In the genomic region with DNA sequence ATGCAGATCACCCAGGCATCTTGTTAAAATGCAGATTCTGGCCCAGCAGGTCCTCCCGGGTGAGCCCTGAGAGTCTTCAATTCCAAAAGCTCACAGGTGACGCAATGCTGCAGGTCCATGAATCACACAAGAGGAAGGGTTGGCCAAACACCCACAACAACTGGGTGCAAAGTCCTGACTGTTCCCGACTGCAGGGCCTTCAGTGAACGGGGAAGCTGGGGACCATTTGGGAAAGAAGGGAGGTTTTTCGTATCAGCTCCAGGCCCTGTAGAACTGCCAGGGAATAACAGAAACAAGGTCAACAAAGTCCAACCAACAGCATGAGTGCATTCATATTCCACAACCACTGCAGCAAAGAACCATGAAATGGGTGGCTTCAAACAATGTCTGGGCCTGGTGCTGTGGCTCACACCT, we compare ENCODE assay signal across 7 cellular contexts.
DNase-seq lines count a peak whose midpoint lies in the region; ATAC-seq, FAIRE-seq and TF ChIP-seq lines count a peak whose summit lies in the region.
"Not testable (repeated sequence)": the region's sequence is repeated elsewhere in the genome, so short reads cannot be mapped to it uniquely, and the experiment has no call there.

No MANE protein-coding gene starts in this region.

- H4K20me1 ChIP-seq in PC-3 (ENCODE audit: low read length): not testable (repeated sequence)

- H4K8ac ChIP-seq in mesendoderm (ENCODE audit: low read depth, low read length): not testable (repeated sequence)

- H3K4me1 Mint-ChIP-seq in Caco-2 (ENCODE audit: low read depth, unreplicated experiment): not testable (repeated sequence)

- H2BK120ac ChIP-seq in mesendoderm (ENCODE audit: low read depth, low read length): not testable (repeated sequence)

- not testable (repeated sequence) for H3K4me3 Mint-ChIP-seq in Caco-2 (ENCODE audit: unreplicated experiment)

- POLR2A ChIA-PET in Caco-2 (lab: Charles Lee); PC-3 (lab: Charles Lee; ENCODE audit: unreplicated experiment): not testable (repeated sequence)

- H3K18ac ChIP-seq in mesendoderm (ENCODE audit: low read length): not testable (repeated sequence)

- H3K56ac ChIP-seq in mesendoderm (ENCODE audit: low read length): not testable (repeated sequence)

- not testable (repeated sequence) for H3K9me2 ChIP-seq in PC-3 (replicated peaks; ENCODE audit: low read length)

- not testable (repeated sequence) for H2AFZ ChIP-seq in PC-3 (ENCODE audit: low read length)

- H3K9me3 Mint-ChIP-seq in Caco-2 (ENCODE audit: unreplicated experiment): not testable (repeated sequence)

- not testable (repeated sequence) for H3K79me2 ChIP-seq in PC-3 (ENCODE audit: low read length); mesendoderm (ENCODE audit: control insufficient read depth, insufficient read depth, low read length)

- not testable (repeated sequence) for H4K5ac ChIP-seq in mesendoderm (ENCODE audit: low read length)

- H2BK5ac ChIP-seq in mesendoderm (ENCODE audit: low read length): not testable (repeated sequence)

- DNase-seq in Caco-2: peak; percentile 30 to 40
- peak; percentile 2 for DNase-seq in PC-3
- DNase-seq in bronchial epithelial cell (ENCODE audit: low read depth): peak; percentile 55
- peak; percentile 1 for DNase-seq in fibroblast of villous mesenchyme (ENCODE audit: low read depth)
- DNase-seq in iPS-NIHi7 (ENCODE audit: extremely low spot score): peak; percentile 19
- DNase-seq in mesendoderm: peak; percentile 76

- H3K36me3 Mint-ChIP-seq in Caco-2 (ENCODE audit: insufficient read depth, unreplicated experiment): not testable (repeated sequence)

- not testable (repeated sequence) for H3K79me1 ChIP-seq in mesendoderm (ENCODE audit: low read length)

- not testable (repeated sequence) for H3K9me3 ChIP-seq in Caco-2; HUES48 (ENCODE audit: control insufficient read depth, insufficient read depth, low read length); PC-3 (ENCODE audit: low read length)

- not testable (repeated sequence) for H3F3A ChIP-seq in PC-3 (ENCODE audit: low read length, unreplicated experiment)

- FAIRE-seq in bronchial epithelial cell (lab: Jason Lieb, UNC): not testable (repeated sequence)

- TF ChIP-seq CTCF in Caco-2 (IDR thresholded peaks at IDR 0.05; ENCODE audit: insufficient read depth in 1 of 2, low read depth in 1 of 2, low read length in 1 of 2, severe bottlenecking in 1 of 2, unreplicated experiment in 1 of 2); PC-3 (conservative IDR thresholded peaks at IDR 0.05; ENCODE audit: low read depth, low read length); bronchial epithelial cell (IDR thresholded peaks at IDR 0.05; ENCODE audit: insufficient read depth, low read length, severe bottlenecking); fibroblast of villous mesenchyme (IDR thresholded peaks at IDR 0.05; ENCODE audit: insufficient read depth, low read depth, low read length): not testable (repeated sequence)

- BruUV-seq in Caco-2 (replicated peaks; lab: Mats Ljungman, UMichigan); PC-3 (replicated peaks; lab: Mats Ljungman, UMichigan): not testable (repeated sequence)

- H3K27me3 ChIP-seq in Caco-2 (replicated peaks; ENCODE audit: control insufficient read depth, insufficient read depth, low read length); HUES48 (ENCODE audit: control insufficient read depth, insufficient read depth, low read length); PC-3 (ENCODE audit: low read length); bronchial epithelial cell (ENCODE audit: control insufficient read depth, insufficient read depth, low read length); mesendoderm (ENCODE audit: insufficient read depth, low read length, poor library complexity): not testable (repeated sequence)

- H3K4me1 ChIP-seq in Caco-2; HUES48 (ENCODE audit: control insufficient read depth, insufficient read depth, low read length); PC-3 (ENCODE audit: insufficient read depth, low read length); mesendoderm (ENCODE audit: control insufficient read depth, low read depth, low read length): not testable (repeated sequence)

- ATAC-seq in PC-3: not testable (repeated sequence)

- not testable (repeated sequence) for H3K4me2 ChIP-seq in PC-3 (ENCODE audit: low read length); mesendoderm (ENCODE audit: low read length)

- not testable (repeated sequence) for H3K9ac ChIP-seq in HUES48 (ENCODE audit: low read depth, low read length); PC-3 (ENCODE audit: low read length); mesendoderm (ENCODE audit: low read length)

- H3K27ac ChIP-seq in HUES48 (ENCODE audit: low read depth, low read length): peak overlapping the region; percentile 73
- not testable (repeated sequence) for H3K27ac ChIP-seq in PC-3 (ENCODE audit: low read length); mesendoderm (ENCODE audit: low read depth, low read length)

- H2AK5ac ChIP-seq in mesendoderm (ENCODE audit: low read length): not testable (repeated sequence)

- H3K27ac Mint-ChIP-seq in Caco-2 (ENCODE audit: unreplicated experiment): not testable (repeated sequence)

- not testable (repeated sequence) for H3K27me3 Mint-ChIP-seq in Caco-2 (ENCODE audit: insufficient read depth, unreplicated experiment)

- not testable (repeated sequence) for H3K4ac ChIP-seq in mesendoderm (ENCODE audit: low read depth, low read length)

- not testable (repeated sequence) for H3K36me3 ChIP-seq in Caco-2 (ENCODE audit: control insufficient read depth, insufficient read depth, low read length); HUES48 (ENCODE audit: control insufficient read depth, insufficient read depth, low read length); PC-3 (ENCODE audit: low read depth, low read length); bronchial epithelial cell (ENCODE audit: control insufficient read depth, insufficient read depth, low read length); mesendoderm (ENCODE audit: control insufficient read depth, insufficient read depth, low read length)

- WGBS in mesendoderm (ENCODE audit: extremely low coverage, insufficient coverage, low lambda C conversion rate): no CpG with 5 or more reads among the region's 5 CpGs

- H2BK15ac ChIP-seq in mesendoderm (replicated peaks; ENCODE audit: low read depth): not testable (repeated sequence)

- not testable (repeated sequence) for H3K23ac ChIP-seq in mesendoderm (ENCODE audit: low read length)

- intact Hi-C loops in Caco-2 (cut with micrococcal nuclease; ENCODE audit: unreplicated experiment); PC-3 (cut with micrococcal nuclease): not testable (repeated sequence)

- not testable (repeated sequence) for H3K4me3 ChIP-seq in Caco-2 (ENCODE audit: low read depth, low read length); HUES48 (ENCODE audit: low read depth, low read length); PC-3 (ENCODE audit: low read length); bronchial epithelial cell (ENCODE audit: low read depth, low read length); fibroblast of villous mesenchyme (ENCODE audit: low read depth, low read length); mesendoderm (ENCODE audit: low read length)

- CTCF ChIA-PET in Caco-2 (lab: Charles Lee); PC-3 (lab: Charles Lee): not testable (repeated sequence)

Comparison
In these comparisons a context has a peak if more than half of its experiments do, and no peak if none do; other contexts are left out.
1. DNase-seq: peak in every context shown above with its lines; median percentile 76 in mesendoderm; 55 in bronchial epithelial cell; 35 in Caco-2; 19 in iPS-NIHi7; 2 in PC-3; 1 in fibroblast of villous mesenchyme.